Comparison of ENCODE assay signal across 1 cellular context in the genomic region with DNA sequence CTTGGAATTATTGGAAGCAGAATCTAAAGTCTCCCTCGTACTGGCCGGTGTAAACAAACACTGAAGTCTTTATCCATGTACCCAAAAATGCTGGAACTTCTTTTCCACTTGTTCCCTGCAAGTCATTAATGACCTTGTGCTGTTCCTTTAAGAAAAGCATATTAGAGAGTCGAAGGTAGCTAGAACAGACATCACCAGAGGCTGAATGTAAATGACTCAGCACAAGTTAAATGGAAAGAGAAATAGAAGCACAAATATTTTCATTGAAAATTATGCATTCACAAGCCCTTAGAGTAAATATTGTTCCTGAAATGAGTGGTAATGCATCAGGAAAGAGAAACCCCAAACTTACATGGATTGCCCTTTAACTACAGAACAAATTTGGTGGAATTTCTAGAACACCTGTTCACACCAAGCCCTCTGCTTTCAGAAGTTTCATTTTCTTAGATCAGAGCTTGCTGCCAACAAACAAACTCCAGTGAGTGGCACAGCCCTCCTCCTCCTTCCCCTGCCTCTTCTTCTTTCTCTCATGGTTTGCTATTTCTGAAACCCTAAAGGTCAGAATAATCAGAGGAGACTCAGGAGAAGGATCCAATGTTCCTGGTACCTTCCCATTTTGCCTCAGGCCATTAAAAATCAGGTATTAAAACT.
A peak's percentile ranks its signal among the peaks of the same experiment; 100 is the strongest.
TF ChIP-seq lines count a peak whose summit lies in the region.

No MANE protein-coding gene starts in this region.

TF ChIP-seq in K562, 482 proteins besides CTCF, POLR2A, EP300 and RAD21 (continued from another document):
- TF ChIP-seq, protein P1, sequence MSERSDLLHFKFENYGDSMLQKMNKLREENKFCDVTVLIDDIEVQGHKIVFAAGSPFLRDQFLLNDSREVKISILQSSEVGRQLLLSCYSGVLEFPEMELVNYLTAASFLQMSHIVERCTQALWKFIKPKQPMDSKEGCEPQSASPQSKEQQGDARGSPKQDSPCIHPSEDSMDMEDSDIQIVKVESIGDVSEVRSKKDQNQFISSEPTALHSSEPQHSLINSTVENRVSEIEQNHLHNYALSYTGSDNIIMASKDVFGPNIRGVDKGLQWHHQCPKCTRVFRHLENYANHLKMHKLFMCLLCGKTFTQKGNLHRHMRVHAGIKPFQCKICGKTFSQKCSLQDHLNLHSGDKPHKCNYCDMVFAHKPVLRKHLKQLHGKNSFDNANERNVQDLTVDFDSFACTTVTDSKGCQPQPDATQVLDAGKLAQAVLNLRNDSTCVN (CRISPR knock-in tag; IDR thresholded peaks at IDR 0.05), result no peak
- TF ChIP-seq KDM1A (IDR thresholded peaks at IDR 0.05) (no peak), HNRNPL (IDR thresholded peaks at IDR 0.05; ENCODE audit: low read depth, low read length) (no peak), ZNF583 (CRISPR knock-in tag; IDR thresholded peaks at IDR 0.05) (no peak), ZBTB12 (CRISPR knock-in tag; IDR thresholded peaks at IDR 0.05) (no peak), NFE2L1 (tag; IDR thresholded peaks at IDR 0.05; ENCODE audit: borderline replicate concordance, low read depth) (peak; percentile 57; the same call in 1 of the 2 replicates), HDAC6 (IDR thresholded peaks at IDR 0.05; ENCODE audit: low read depth, low read length) (no peak), NFE2 (IDR thresholded peaks at IDR 0.05; ENCODE audit: low read depth) (peak; percentile 10; the same call in 1 of the 2 replicates), CXXC5 (CRISPR knock-in tag; IDR thresholded peaks at IDR 0.05) (no peak), GTF2E2 (tag; IDR thresholded peaks at IDR 0.05) (no peak), ETV6 (IDR thresholded peaks at IDR 0.05; ENCODE audit: borderline replicate concordance in 1 of 2, low read depth in 2 of 2, low read length in 1 of 2) (no peak), ETV6 (CRISPR knock-in tag; IDR thresholded peaks at IDR 0.05; ENCODE audit: borderline replicate concordance) (no peak), MAFG (tag; conservative IDR thresholded peaks at IDR 0.05) (peak; percentile 83), ZNF316 (IDR thresholded peaks at IDR 0.05) (peak; percentile 33)
- TF ChIP-seq, protein P2, sequence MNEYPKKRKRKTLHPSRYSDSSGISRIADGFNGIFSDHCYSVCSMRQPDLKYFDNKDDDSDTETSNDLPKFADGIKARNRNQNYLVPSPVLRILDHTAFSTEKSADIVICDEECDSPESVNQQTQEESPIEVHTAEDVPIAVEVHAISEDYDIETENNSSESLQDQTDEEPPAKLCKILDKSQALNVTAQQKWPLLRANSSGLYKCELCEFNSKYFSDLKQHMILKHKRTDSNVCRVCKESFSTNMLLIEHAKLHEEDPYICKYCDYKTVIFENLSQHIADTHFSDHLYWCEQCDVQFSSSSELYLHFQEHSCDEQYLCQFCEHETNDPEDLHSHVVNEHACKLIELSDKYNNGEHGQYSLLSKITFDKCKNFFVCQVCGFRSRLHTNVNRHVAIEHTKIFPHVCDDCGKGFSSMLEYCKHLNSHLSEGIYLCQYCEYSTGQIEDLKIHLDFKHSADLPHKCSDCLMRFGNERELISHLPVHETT (CRISPR knock-in tag; conservative IDR thresholded peaks at IDR 0.05 in 1 of 2, IDR thresholded peaks at IDR 0.05 in 1 of 2), result no peak
- TF ChIP-seq, protein P3, sequence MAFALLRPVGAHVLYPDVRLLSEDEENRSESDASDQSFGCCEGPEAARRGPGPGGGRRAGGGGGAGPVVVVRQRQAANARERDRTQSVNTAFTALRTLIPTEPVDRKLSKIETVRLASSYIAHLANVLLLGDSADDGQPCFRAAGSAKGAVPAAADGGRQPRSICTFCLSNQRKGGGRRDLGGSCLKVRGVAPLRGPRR (CRISPR knock-in tag; IDR thresholded peaks at IDR 0.05), result no peak
